Comparison of ENCODE assay signal across 18 cellular contexts in genomic region chr1:230235876-230236275, GRCh38.
A peak's percentile ranks its signal among the peaks of the same experiment; 100 is the strongest.
DNase-seq lines count a peak whose midpoint lies in the region; ATAC-seq and TF ChIP-seq lines count a peak whose summit lies in the region.
"Had no signal": no experiment of that assay in that cellular context is flagged by ENCODE, and none has a peak within 500 bp of the region (broad histone marks: within the 10 kb centered on the region; RNA-seq: fewer than 3 reads in every experiment).

No MANE protein-coding gene starts in this region.

- ATAC-seq in GM18511 (IDR thresholded peaks at IDR 0.05; ENCODE audit: unreplicated experiment) = no peak
- ATAC-seq: A549, GM23338, HCT116 had no signal

- H3K4me1 Mint-ChIP-seq in endodermal cell (peaks cover 55% of the 10 kb centered on the region), osteocyte (ENCODE audit: unreplicated experiment) (peaks cover 19% of the 10 kb centered on the region), mesothelial cell of epicardium (peaks cover 27% of the 10 kb centered on the region)

- CTCF ChIA-PET in A673 (lab: Charles Lee) = no interaction called here

- peaks cover 7% of the 10 kb centered on the region for H3K9me3 Mint-ChIP-seq in endodermal cell
- peaks cover 5% of the 10 kb centered on the region for H3K9me3 Mint-ChIP-seq in osteocyte (ENCODE audit: unreplicated experiment)
- H3K9me3 Mint-ChIP-seq in mesothelial cell of epicardium = peaks cover 5% of the 10 kb centered on the region

- H2AFZ ChIP-seq in smooth muscle cell (ENCODE audit: low read depth) = no peak overlapping the region
- H2AFZ ChIP-seq: GM23338 had no signal

- TF ChIP-seq POLR2A in testis (IDR thresholded peaks at IDR 0.05) = no peak

- H3K4me3 ChIP-seq in A673 (ENCODE audit: low read depth, low read length, poor library complexity, severe bottlenecking) (peak overlapping the region; percentile 9), endodermal cell (ENCODE audit: low read length) (no peak overlapping the region), testis (no peak overlapping the region), smooth muscle cell (no peak overlapping the region)
- H3K4me3 ChIP-seq: A549, GM23338 had no signal

- H3K36me3 Mint-ChIP-seq in endodermal cell (ENCODE audit: low read depth) (peaks cover 8% of the 10 kb centered on the region), osteocyte (ENCODE audit: unreplicated experiment) (peaks cover 35% of the 10 kb centered on the region), mesothelial cell of epicardium (peaks cover 8% of the 10 kb centered on the region)

- no peak for DNase-seq in A673 (ENCODE audit: low spot score)
- peak; percentile 65 for DNase-seq in endodermal cell
- peak; percentile 80 for DNase-seq in osteocyte (ENCODE audit: extremely low spot score, unreplicated experiment)
- peak; percentile 10 for DNase-seq in testis
- no peak for DNase-seq in mesothelial cell of epicardium (ENCODE audit: low spot score in 2 of 2, unreplicated experiment in 2 of 2)
- no peak for DNase-seq in smooth muscle cell (lab: John Stamatoyannopoulos, UW; ENCODE audit: unreplicated experiment)
- DNase-seq: 8988T; C1 segment of cervical spinal cord; Calu3; CD4-positive, alpha-beta memory T cell; COR-L47; DMS53; DMS79 treated with DMSO at 0.1 percent for 48 hours; H9 had no signal

- H3K36me3 ChIP-seq in A673 (ENCODE audit: insufficient read depth, low read length, poor library complexity, severe bottlenecking) (peaks cover 1% of the 10 kb centered on the region), endodermal cell (ENCODE audit: control insufficient read depth, insufficient read depth, low read length) (no peaks in the 10 kb centered on the region), testis (ENCODE audit: low read depth, missing control alignments) (no peaks in the 10 kb centered on the region), smooth muscle cell (ENCODE audit: low read depth) (peaks cover 18% of the 10 kb centered on the region)

- 87 to 97% methylated on average over 5 to 7 of the region's 7 CpGs for WGBS in endodermal cell (ENCODE audit: insufficient coverage in 1 of 2, insufficient read length in 1 of 2), 2 experiments
- WGBS in testis, 2 donors = 87 to 92% methylated on average over 4 to 7 of the region's 7 CpGs
- 90% methylated on average over 7 of the region's 7 CpGs for WGBS in smooth muscle cell (ENCODE audit: low lambda C conversion rate)

- no peak overlapping the region for H3K9ac ChIP-seq in endodermal cell (ENCODE audit: extremely low read depth, low read length, poor library complexity, severe bottlenecking)
- H3K9ac ChIP-seq in smooth muscle cell (ENCODE audit: low read depth) = no peak overlapping the region

- H3K27ac Mint-ChIP-seq in endodermal cell = no peak overlapping the region
- H3K27ac Mint-ChIP-seq in osteocyte (ENCODE audit: unreplicated experiment) = no peak overlapping the region
- H3K27ac Mint-ChIP-seq in mesothelial cell of epicardium = no peak overlapping the region
- H3K27ac Mint-ChIP-seq: GM23338, H9 had no signal

- intact Hi-C loops in A673 (cut with micrococcal nuclease; ENCODE audit: unreplicated experiment) = loop anchor here (10.0 kb wide), 1 partner anchor 171 kb away; the partner anchor contains the start of gene GALNT2
- intact Hi-C loops in testis (cut with DNase I; ENCODE audit: low total_unique reads) = no loop called here

- peaks cover 4% of the 10 kb centered on the region for H3F3A ChIP-seq in smooth muscle cell (ENCODE audit: low read depth)

- POLR2A ChIA-PET in A673 (lab: Charles Lee; ENCODE audit: low non-redundant PET) = no interaction called here

- TF ChIP-seq CTCF in A673 (conservative IDR thresholded peaks at IDR 0.05; ENCODE audit: low read depth, low read length) = no peak
- TF ChIP-seq CTCF in endodermal cell (conservative IDR thresholded peaks at IDR 0.05) = no peak
- TF ChIP-seq CTCF in osteocyte (IDR thresholded peaks at IDR 0.05) = no peak
- no peak for TF ChIP-seq CTCF in testis (IDR thresholded peaks at IDR 0.05)
- no peak for TF ChIP-seq CTCF in mesothelial cell of epicardium (IDR thresholded peaks at IDR 0.05; ENCODE audit: unreplicated experiment)
- TF ChIP-seq CTCF in smooth muscle cell (IDR thresholded peaks at IDR 0.05; ENCODE audit: borderline replicate concordance, insufficient read depth, poor library complexity, severe bottlenecking) = no peak

- H3K27me3 ChIP-seq in A673 (replicated peaks; ENCODE audit: insufficient read depth, low read depth, low read length, poor library complexity) = no peaks in the 10 kb centered on the region
- H3K27me3 ChIP-seq in endodermal cell (ENCODE audit: control insufficient read depth, insufficient read depth, low read length, poor library complexity, severe bottlenecking) = no peaks in the 10 kb centered on the region
- H3K27me3 ChIP-seq in testis = no peaks in the 10 kb centered on the region
- H3K27me3 ChIP-seq in smooth muscle cell (ENCODE audit: low read depth) = no peaks in the 10 kb centered on the region

- H3K4me2 ChIP-seq in smooth muscle cell = no peak overlapping the region
- H3K4me2 ChIP-seq: A549, GM23338 had no signal

- peaks cover 4% of the 10 kb centered on the region for H3K9me3 ChIP-seq in A673 (ENCODE audit: low read depth, low read length, poor library complexity, severe bottlenecking)
- H3K9me3 ChIP-seq in endodermal cell (ENCODE audit: control insufficient read depth, low read length) = peaks cover 5% of the 10 kb centered on the region
- H3K9me3 ChIP-seq in testis = no peaks in the 10 kb centered on the region
- no peaks in the 10 kb centered on the region for H3K9me3 ChIP-seq in smooth muscle cell (replicated peaks; ENCODE audit: low read depth)

- H3K4me3 Mint-ChIP-seq in endodermal cell (no peak overlapping the region), osteocyte (ENCODE audit: unreplicated experiment) (no peak overlapping the region), mesothelial cell of epicardium (no peak overlapping the region)
- H3K4me3 Mint-ChIP-seq: CD4-positive, alpha-beta memory T cell; GM23338; H9 had no signal

- H3K27me3 Mint-ChIP-seq in endodermal cell (ENCODE audit: insufficient read depth) (peaks cover 40% of the 10 kb centered on the region), osteocyte (ENCODE audit: unreplicated experiment) (no peaks in the 10 kb centered on the region), mesothelial cell of epicardium (ENCODE audit: low read depth) (no peaks in the 10 kb centered on the region)
- H3K27me3 Mint-ChIP-seq: CD4-positive, alpha-beta memory T cell had no signal

- peaks cover 4% of the 10 kb centered on the region for H3K79me2 ChIP-seq in smooth muscle cell (ENCODE audit: low read depth)

- H4K20me1 ChIP-seq in smooth muscle cell (ENCODE audit: low read depth) = peaks cover 56% of the 10 kb centered on the region

- H3K4me1 ChIP-seq in A673 (ENCODE audit: insufficient read depth, low read length, poor library complexity, severe bottlenecking) (peaks cover 58% of the 10 kb centered on the region), endodermal cell (ENCODE audit: control insufficient read depth, insufficient read depth, low read length) (peaks cover 17% of the 10 kb centered on the region), testis (peaks cover 15% of the 10 kb centered on the region), smooth muscle cell (ENCODE audit: low read depth) (peaks cover 3% of the 10 kb centered on the region)
- H3K4me1 ChIP-seq: A549 had no signal

- no TSS peak for BruUV-seq in A673 (replicated peaks; lab: Mats Ljungman, UMichigan)

- peak overlapping the region; percentile 68 for H3K27ac ChIP-seq in A673 (ENCODE audit: low read depth, low read length, poor library complexity, severe bottlenecking)
- H3K27ac ChIP-seq in endodermal cell (ENCODE audit: low read depth, low read length) = no peak overlapping the region
- H3K27ac ChIP-seq in testis = no peak overlapping the region
- no peak overlapping the region for H3K27ac ChIP-seq in smooth muscle cell (ENCODE audit: low read depth)
- H3K27ac ChIP-seq: A549 had no signal

Comparison
In these comparisons a context has a peak if more than half of its experiments do, and no peak if none do; other contexts are left out.
1. DNase-seq: peak in endodermal cell (single experiment), osteocyte (single experiment) and testis (single experiment); none in A673 (single experiment), mesothelial cell of epicardium (0 of 2) and smooth muscle cell (single experiment).